12 cellular contexts compared by ENCODE assay signal in the genomic region with DNA sequence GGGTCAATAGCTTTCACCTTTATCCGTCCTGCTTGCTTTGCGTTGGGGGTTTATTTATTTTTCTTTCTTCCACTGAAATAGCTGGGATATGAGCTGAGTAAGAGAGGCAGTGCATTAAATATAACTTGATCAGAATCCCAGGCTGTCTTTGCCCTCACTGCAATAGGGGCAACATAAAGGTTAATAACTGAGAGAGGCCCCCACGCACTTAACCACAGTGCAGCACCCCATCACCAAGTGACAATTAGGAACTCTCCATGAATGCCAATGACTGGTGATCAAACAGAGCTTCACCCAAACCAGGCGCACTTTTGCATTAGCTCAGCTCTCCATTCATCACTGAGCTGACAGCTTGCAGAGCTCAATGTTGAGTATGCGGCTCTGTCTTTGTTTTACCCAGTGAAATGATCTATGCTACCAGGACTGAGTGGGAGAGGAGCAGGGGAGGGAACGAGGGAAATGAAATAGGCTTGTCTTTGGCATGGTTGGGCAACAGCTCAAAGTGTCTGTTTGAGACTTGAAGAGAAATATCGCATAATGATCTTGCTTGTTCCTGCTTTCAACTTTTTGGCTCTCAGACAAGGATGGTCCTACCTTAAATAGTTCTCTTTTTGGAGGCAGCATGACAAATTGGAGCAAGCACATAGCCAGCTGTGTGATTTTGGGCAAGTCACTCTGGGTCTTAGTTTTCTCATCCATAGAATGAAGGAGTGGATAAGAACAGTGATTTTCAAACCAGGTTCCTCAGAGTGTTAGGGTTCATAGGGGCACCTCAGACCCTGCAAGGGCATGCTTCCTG. TPM values are rescaled to one million over a fixed set of nuclear protein-coding genes. Genes with fewer than 3 reads are reported as not detected.
DNase-seq lines count a peak whose midpoint lies in the region; ATAC-seq and TF ChIP-seq lines count a peak whose summit lies in the region.
"Had no signal": no experiment of that assay in that cellular context is flagged by ENCODE, and none has a peak within 500 bp of the region (broad histone marks: within the 10 kb centered on the region; RNA-seq: fewer than 3 reads in every experiment).

No MANE protein-coding gene starts in this region.

- POLR2A ChIA-PET in WTC11 (lab: Charles Lee) = no interaction called here

- CTCF ChIA-PET in WTC11 (lab: Charles Lee) = interaction anchor here (1.2 kb wide), 1 partner anchor 11 kb away, joined by 5 read pairs; no protein-coding TSS in a partner anchor

- H3K27me3 Mint-ChIP-seq in brain = no peaks in the 10 kb centered on the region
- peaks cover 25% of the 10 kb centered on the region for H3K27me3 Mint-ChIP-seq in WTC11 (ENCODE audit: low read depth)

- H3K36me3 Mint-ChIP-seq in brain (no peaks in the 10 kb centered on the region), WTC11 (peaks cover 5% of the 10 kb centered on the region; the same call in 1 of the 2 replicates)

- peak overlapping the region; percentile 56 to 92 (median 66) for H3K27ac Mint-ChIP-seq in brain
- no peak overlapping the region for H3K27ac Mint-ChIP-seq in WTC11
- H3K27ac Mint-ChIP-seq: activated CD4-positive, alpha-beta T cell treated with anti-CD3 and anti-CD28 coated beads for 36 hours; activated T-helper 1 cell treated with anti-CD3 and anti-CD28 coated beads, Interleukin-12 subunit alpha, Interleukin-12 subunit beta, Interleukin-2, Interleukin-4 antibody, amounts not matched to agents 30 ng/mL and 10 ng/mL and 1 ng/mL, durations not matched to agents 14 hours and 24 hours and 36 hours had no signal

- H3K4me3 Mint-ChIP-seq in brain (peak overlapping the region in 3 of 5 experiments; percentile 1 to 16 (median 5)), WTC11 (no peak overlapping the region)
- H3K4me3 Mint-ChIP-seq: activated CD4-positive, alpha-beta T cell treated with anti-CD3 and anti-CD28 coated beads for 36 hours; activated T-helper 1 cell treated with anti-CD3 and anti-CD28 coated beads, Interleukin-12 subunit alpha, Interleukin-12 subunit beta, Interleukin-2, Interleukin-4 antibody, amounts not matched to agents 30 ng/mL and 10 ng/mL and 1 ng/mL, durations not matched to agents 14 hours and 24 hours and 36 hours had no signal

- H3K9me3 Mint-ChIP-seq in brain (peaks cover 0 to 8% (median 0%) of the 10 kb centered on the region in 5 experiments), WTC11 (peaks cover 9% of the 10 kb centered on the region)
- H3K9me3 Mint-ChIP-seq: activated T-helper 1 cell treated with anti-CD3 and anti-CD28 coated beads, Interleukin-12 subunit alpha, Interleukin-12 subunit beta, Interleukin-2, Interleukin-4 antibody, amounts not matched to agents 30 ng/mL and 10 ng/mL and 1 ng/mL, durations not matched to agents 14 hours and 24 hours and 36 hours had no signal

- no peak for ATAC-seq in HG03045 (IDR thresholded peaks at IDR 0.05; ENCODE audit: unreplicated experiment)
- ATAC-seq in WTC11 = no peak
- ATAC-seq: activated CD4-positive, alpha-beta T cell treated with anti-CD3 and anti-CD28 coated beads for 36 hours; stimulated activated naive CD8-positive, alpha-beta T cell treated with anti-CD3 and anti-CD28 coated beads, Interleukin-15, Interleukin-2, amounts not matched to agents 100 U/mL and 50 U/mL, for 24 hours had no signal

- no peak for TF ChIP-seq CTCF in brain (conservative IDR thresholded peaks at IDR 0.05)
- TF ChIP-seq CTCF in WTC11 (IDR thresholded peaks at IDR 0.05) = no peak

- in situ Hi-C loops in Caki2 (cut with HindIII; ENCODE audit: low pct_unique_long_range_greater_than_20kb, low sequenced_read_pairs) = no loop called here
- in situ Hi-C loops in KBM-7 (cut with MboI; ENCODE audit: low pct_unique_long_range_greater_than_20kb, low sequenced_read_pairs) = no loop called here

- DNase-seq in Caki2 (ENCODE audit: low read depth) (peak; percentile 69), NCI-H1694 treated with DMSO at 0.1 percent for 48 hours (lab: John Stamatoyannopoulos, UW) (peak; percentile 70), middle frontal gyrus (ENCODE audit: extremely low spot score, low spot score) (peak; percentile 42), WTC11 (ENCODE audit: low spot score) (no peak), KBM-7 (no peak), T-helper 9 cell (no peak)
- DNase-seq: activated CD4-positive, alpha-beta T cell treated with anti-CD3 and anti-CD28 coated beads for 36 hours; stimulated activated CD4-positive, alpha-beta T cell treated with anti-CD3 and anti-CD28 coated beads, Interleukin-4, amount 100 ng/mL, for 1 hour; stimulated activated naive CD8-positive, alpha-beta T cell treated with anti-CD3 and anti-CD28 coated beads, Interleukin-15, Interleukin-2, amounts not matched to agents 100 U/mL and 50 U/mL, for 24 hours had no signal

- H3K4me1 Mint-ChIP-seq in brain (peaks cover 50% of the 10 kb centered on the region), WTC11 (0 out of 2 replicates have a peak, but pooled peaks cover 4% of the 10 kb centered on the region)
- H3K4me1 Mint-ChIP-seq: activated CD4-positive, alpha-beta T cell treated with anti-CD3 and anti-CD28 coated beads for 36 hours had no signal

TF ChIP-seq in WTC11, 78 proteins besides CTCF, POLR2A, EP300 and RAD21:
- TF ChIP-seq, protein P1, sequence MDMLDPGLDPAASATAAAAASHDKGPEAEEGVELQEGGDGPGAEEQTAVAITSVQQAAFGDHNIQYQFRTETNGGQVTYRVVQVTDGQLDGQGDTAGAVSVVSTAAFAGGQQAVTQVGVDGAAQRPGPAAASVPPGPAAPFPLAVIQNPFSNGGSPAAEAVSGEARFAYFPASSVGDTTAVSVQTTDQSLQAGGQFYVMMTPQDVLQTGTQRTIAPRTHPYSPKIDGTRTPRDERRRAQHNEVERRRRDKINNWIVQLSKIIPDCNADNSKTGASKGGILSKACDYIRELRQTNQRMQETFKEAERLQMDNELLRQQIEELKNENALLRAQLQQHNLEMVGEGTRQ (CRISPR knock-in tag; IDR thresholded peaks at IDR 0.05) = no peak
- TF ChIP-seq SOX15 (CRISPR knock-in tag; IDR thresholded peaks at IDR 0.05) (no peak), GRHL2 (CRISPR knock-in tag; IDR thresholded peaks at IDR 0.05; ENCODE audit: insufficient replicate concordance, severe bottlenecking) (no peak), ZNF263 (CRISPR knock-in tag; IDR thresholded peaks at IDR 0.05; ENCODE audit: low read depth) (no peak), NFATC4 (CRISPR knock-in tag; IDR thresholded peaks at IDR 0.05) (no peak)
- TF ChIP-seq, protein P2, sequence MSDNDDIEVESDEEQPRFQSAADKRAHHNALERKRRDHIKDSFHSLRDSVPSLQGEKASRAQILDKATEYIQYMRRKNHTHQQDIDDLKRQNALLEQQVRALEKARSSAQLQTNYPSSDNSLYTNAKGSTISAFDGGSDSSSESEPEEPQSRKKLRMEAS (CRISPR knock-in tag; IDR thresholded peaks at IDR 0.05) = no peak
- TF ChIP-seq, protein P3, sequence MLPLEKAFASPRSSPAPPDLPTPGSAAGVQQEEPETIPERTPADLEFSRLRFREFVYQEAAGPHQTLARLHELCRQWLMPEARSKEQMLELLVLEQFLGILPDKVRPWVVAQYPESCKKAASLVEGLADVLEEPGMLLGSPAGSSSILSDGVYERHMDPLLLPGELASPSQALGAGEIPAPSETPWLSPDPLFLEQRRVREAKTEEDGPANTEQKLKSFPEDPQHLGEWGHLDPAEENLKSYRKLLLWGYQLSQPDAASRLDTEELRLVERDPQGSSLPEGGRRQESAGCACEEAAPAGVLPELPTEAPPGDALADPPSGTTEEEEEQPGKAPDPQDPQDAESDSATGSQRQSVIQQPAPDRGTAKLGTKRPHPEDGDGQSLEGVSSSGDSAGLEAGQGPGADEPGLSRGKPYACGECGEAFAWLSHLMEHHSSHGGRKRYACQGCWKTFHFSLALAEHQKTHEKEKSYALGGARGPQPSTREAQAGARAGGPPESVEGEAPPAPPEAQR (CRISPR knock-in tag; IDR thresholded peaks at IDR 0.05) = no peak
- TF ChIP-seq, protein P4, sequence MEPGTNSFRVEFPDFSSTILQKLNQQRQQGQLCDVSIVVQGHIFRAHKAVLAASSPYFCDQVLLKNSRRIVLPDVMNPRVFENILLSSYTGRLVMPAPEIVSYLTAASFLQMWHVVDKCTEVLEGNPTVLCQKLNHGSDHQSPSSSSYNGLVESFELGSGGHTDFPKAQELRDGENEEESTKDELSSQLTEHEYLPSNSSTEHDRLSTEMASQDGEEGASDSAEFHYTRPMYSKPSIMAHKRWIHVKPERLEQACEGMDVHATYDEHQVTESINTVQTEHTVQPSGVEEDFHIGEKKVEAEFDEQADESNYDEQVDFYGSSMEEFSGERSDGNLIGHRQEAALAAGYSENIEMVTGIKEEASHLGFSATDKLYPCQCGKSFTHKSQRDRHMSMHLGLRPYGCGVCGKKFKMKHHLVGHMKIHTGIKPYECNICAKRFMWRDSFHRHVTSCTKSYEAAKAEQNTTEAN (CRISPR knock-in tag; IDR thresholded peaks at IDR 0.05) = no peak
- TF ChIP-seq, protein P5, sequence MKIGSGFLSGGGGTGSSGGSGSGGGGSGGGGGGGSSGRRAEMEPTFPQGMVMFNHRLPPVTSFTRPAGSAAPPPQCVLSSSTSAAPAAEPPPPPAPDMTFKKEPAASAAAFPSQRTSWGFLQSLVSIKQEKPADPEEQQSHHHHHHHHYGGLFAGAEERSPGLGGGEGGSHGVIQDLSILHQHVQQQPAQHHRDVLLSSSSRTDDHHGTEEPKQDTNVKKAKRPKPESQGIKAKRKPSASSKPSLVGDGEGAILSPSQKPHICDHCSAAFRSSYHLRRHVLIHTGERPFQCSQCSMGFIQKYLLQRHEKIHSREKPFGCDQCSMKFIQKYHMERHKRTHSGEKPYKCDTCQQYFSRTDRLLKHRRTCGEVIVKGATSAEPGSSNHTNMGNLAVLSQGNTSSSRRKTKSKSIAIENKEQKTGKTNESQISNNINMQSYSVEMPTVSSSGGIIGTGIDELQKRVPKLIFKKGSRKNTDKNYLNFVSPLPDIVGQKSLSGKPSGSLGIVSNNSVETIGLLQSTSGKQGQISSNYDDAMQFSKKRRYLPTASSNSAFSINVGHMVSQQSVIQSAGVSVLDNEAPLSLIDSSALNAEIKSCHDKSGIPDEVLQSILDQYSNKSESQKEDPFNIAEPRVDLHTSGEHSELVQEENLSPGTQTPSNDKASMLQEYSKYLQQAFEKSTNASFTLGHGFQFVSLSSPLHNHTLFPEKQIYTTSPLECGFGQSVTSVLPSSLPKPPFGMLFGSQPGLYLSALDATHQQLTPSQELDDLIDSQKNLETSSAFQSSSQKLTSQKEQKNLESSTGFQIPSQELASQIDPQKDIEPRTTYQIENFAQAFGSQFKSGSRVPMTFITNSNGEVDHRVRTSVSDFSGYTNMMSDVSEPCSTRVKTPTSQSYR (CRISPR knock-in tag; IDR thresholded peaks at IDR 0.05) = no peak
TF ChIP-seq in WTC11: peak in this region for 0.

RNA-seq across cellular contexts. Expression of a gene that starts 14.5 kb away (rescaled TPM):
- total RNA-seq in Caki2 (2014; rRNA removed; shearing (Covaris generic); ENCODE audit: low replicate concordance) = 31.8 and 32.3 TPM in 2 replicates
- polyA plus RNA-seq in brain (ENCODE audit: insufficient read depth, low read depth, low replicate concordance) = 6.0 TPM
- total RNA-seq in WTC11 (2021) = 10.7 to 12.5 TPM (median 11.3 TPM) in 3 replicates

Comparison
In these comparisons a context has a peak if more than half of its experiments do, and no peak if none do; other contexts are left out.
1. DNase-seq: peak in Caki2 (single experiment), NCI-H1694 treated with DMSO at 0.1 percent for 48 hours (single experiment) and middle frontal gyrus (single experiment); none in WTC11 (single experiment), KBM-7 (single experiment) and T-helper 9 cell (single experiment).